Comparison of ENCODE assay signal across 8 cellular contexts in the genomic region with DNA sequence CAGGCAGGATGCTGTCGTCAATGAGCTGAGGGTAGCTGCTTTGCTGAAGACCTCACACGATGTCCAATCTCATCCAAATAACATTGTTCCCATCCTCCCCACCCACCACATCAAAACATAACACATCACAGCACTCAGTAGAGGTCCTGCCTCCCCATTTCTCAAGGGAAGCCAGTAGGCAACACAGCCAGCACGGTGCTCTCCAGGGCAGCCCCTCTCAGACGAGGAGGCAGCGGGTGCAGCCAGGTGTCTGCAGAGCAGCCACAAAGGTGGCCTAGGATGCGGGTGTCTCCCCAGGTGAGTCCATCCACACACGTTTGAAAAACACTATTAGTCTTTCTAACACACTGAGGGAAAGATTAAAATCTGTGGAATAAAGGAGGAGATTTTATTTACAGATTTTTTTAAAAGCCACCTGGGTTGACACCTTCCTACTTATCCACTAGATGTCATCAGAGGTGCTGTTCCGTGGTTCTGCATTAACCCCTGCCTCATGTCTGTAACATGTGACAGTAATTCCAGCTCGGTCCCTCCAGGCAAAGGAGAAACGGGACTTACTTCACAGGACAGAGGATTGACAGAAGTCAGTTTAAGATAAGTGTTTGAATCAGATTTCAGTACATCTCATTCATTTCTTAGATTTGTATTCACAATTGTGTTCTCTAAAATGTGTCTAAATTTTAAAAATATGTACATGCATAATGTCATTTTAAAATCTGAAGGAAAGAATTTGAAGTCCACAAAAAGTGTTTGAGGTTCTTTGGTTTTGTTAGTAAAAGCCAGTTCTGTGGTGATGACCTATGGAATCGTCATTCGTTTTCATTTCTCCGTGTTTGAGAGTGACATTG.
DNase-seq lines count a peak whose midpoint lies in the region; ATAC-seq and TF ChIP-seq lines count a peak whose summit lies in the region.

No MANE protein-coding gene starts in this region.

- H3K4me3 Mint-ChIP-seq in activated T-cell treated with anti-CD3 and anti-CD28 coated beads, Interleukin-2, amount 50 U/mL, for 24 hours = no peak overlapping the region
- no peak overlapping the region for H3K4me3 Mint-ChIP-seq in stimulated activated memory B cell treated with anti-CD40 and anti-IgM and Interleukin-4, amounts not matched to agents 10 μg/mL and 1 μg/mL and 100 μg/mL, for 72 hours

- H3K4me2 ChIP-seq in SU-DHL-6 (ENCODE audit: low read depth, low read length, poor library complexity, severe bottlenecking) = no peak overlapping the region

- no peak overlapping the region for H2AFZ ChIP-seq in SU-DHL-6 (ENCODE audit: low read depth, low read length, severe bottlenecking)

- no peak overlapping the region for H3K9ac ChIP-seq in SU-DHL-6 (ENCODE audit: low read length)

- no peaks in the 10 kb centered on the region for H3K27me3 Mint-ChIP-seq in activated T-cell treated with anti-CD3 and anti-CD28 coated beads, Interleukin-2, amount 50 U/mL, for 24 hours
- no peaks in the 10 kb centered on the region for H3K27me3 Mint-ChIP-seq in stimulated activated memory B cell treated with anti-CD40 and anti-IgM and Interleukin-4, amounts not matched to agents 10 μg/mL and 1 μg/mL and 100 μg/mL, for 72 hours

- no peak overlapping the region for H3K27ac ChIP-seq in SU-DHL-6 (ENCODE audit: low read depth, low read length)

- H3K27me3 ChIP-seq in H7 (ENCODE audit: control insufficient read depth, insufficient read depth, low read length) = no peaks in the 10 kb centered on the region
- H3K27me3 ChIP-seq in SU-DHL-6 (ENCODE audit: low read length) = no peaks in the 10 kb centered on the region

- no peak overlapping the region for H3K4me3 ChIP-seq in H7 (ENCODE audit: insufficient read depth, low read depth, low read length)
- H3K4me3 ChIP-seq in SU-DHL-6 (ENCODE audit: insufficient read depth, low read length, poor library complexity, severe bottlenecking) = no peak overlapping the region

- H3F3A ChIP-seq in SU-DHL-6 (ENCODE audit: insufficient read depth) = no peaks in the 10 kb centered on the region

- H3K9me3 Mint-ChIP-seq in activated T-cell treated with anti-CD3 and anti-CD28 coated beads, Interleukin-2, amount 50 U/mL, for 24 hours = no peaks in the 10 kb centered on the region
- no peaks in the 10 kb centered on the region for H3K9me3 Mint-ChIP-seq in stimulated activated memory B cell treated with anti-CD40 and anti-IgM and Interleukin-4, amounts not matched to agents 10 μg/mL and 1 μg/mL and 100 μg/mL, for 72 hours

- no peak for DNase-seq in activated T-cell treated with anti-CD3 and anti-CD28 coated beads, Interleukin-2, amount 50 U/mL, for 24 hours
- no peak for DNase-seq in activated T-cell treated with anti-CD3 and anti-CD28 coated beads, Interleukin-2, amount 50 U/mL, for 48 hours
- DNase-seq in H7 (peak; percentile 77), NCI-H1092 (lab: John Stamatoyannopoulos, UW) (peak; percentile 62), glomerular visceral epithelial cell (ENCODE audit: extremely low spot score) (peak; percentile 50)
- DNase-seq in stimulated activated CD8-positive, alpha-beta memory T cell treated with anti-CD3 and anti-CD28 coated beads, Interleukin-4, amount 100 ng/mL, for 48 hours = no peak

- no peaks in the 10 kb centered on the region for H3K36me3 ChIP-seq in H7 (replicated peaks; ENCODE audit: control insufficient read depth, insufficient read depth, low read length)
- H3K36me3 ChIP-seq in SU-DHL-6 (ENCODE audit: low read length) = no peaks in the 10 kb centered on the region

- peak overlapping the region; percentile 66 for H3K27ac Mint-ChIP-seq in activated T-cell treated with anti-CD3 and anti-CD28 coated beads, Interleukin-2, amount 50 U/mL, for 24 hours
- no peak overlapping the region for H3K27ac Mint-ChIP-seq in stimulated activated memory B cell treated with anti-CD40 and anti-IgM and Interleukin-4, amounts not matched to agents 10 μg/mL and 1 μg/mL and 100 μg/mL, for 72 hours

- peak; percentile 62 for ATAC-seq in stimulated activated memory B cell treated with anti-CD40 and anti-IgM and Interleukin-4, amounts not matched to agents 10 μg/mL and 1 μg/mL and 100 μg/mL, for 72 hours

- H3K79me2 ChIP-seq in SU-DHL-6 (ENCODE audit: insufficient read depth, low read length) = no peaks in the 10 kb centered on the region

- no peaks in the 10 kb centered on the region for H3K9me3 ChIP-seq in SU-DHL-6 (ENCODE audit: insufficient read depth, low read length)

- peaks cover 35% of the 10 kb centered on the region for H3K4me1 Mint-ChIP-seq in activated T-cell treated with anti-CD3 and anti-CD28 coated beads, Interleukin-2, amount 50 U/mL, for 24 hours (ENCODE audit: low read depth)
- peaks cover under 1% of the 10 kb centered on the region for H3K4me1 Mint-ChIP-seq in stimulated activated memory B cell treated with anti-CD40 and anti-IgM and Interleukin-4, amounts not matched to agents 10 μg/mL and 1 μg/mL and 100 μg/mL, for 72 hours

- H4K20me1 ChIP-seq in SU-DHL-6 (ENCODE audit: low read depth, low read length) = no peaks in the 10 kb centered on the region

- TF ChIP-seq CTCF in SU-DHL-6 (IDR thresholded peaks at IDR 0.05; ENCODE audit: insufficient read depth, low read length, poor library complexity, severe bottlenecking) = peak; percentile 44

- H3K9me2 ChIP-seq in SU-DHL-6 (replicated peaks; ENCODE audit: insufficient read depth, low read length) = no peaks in the 10 kb centered on the region

- peaks cover 24% of the 10 kb centered on the region for H3K36me3 Mint-ChIP-seq in activated T-cell treated with anti-CD3 and anti-CD28 coated beads, Interleukin-2, amount 50 U/mL, for 24 hours (ENCODE audit: low read depth)
- H3K36me3 Mint-ChIP-seq in stimulated activated memory B cell treated with anti-CD40 and anti-IgM and Interleukin-4, amounts not matched to agents 10 μg/mL and 1 μg/mL and 100 μg/mL, for 72 hours = peaks cover under 1% of the 10 kb centered on the region

Comparison
In these comparisons a context has a peak if more than half of its experiments do, and no peak if none do; other contexts are left out.
1. DNase-seq: peak in H7 (single experiment), NCI-H1092 (single experiment) and glomerular visceral epithelial cell (single experiment); none in activated T-cell treated with anti-CD3 and anti-CD28 coated beads, Interleukin-2, amount 50 U/mL, for 24 hours (single experiment), activated T-cell treated with anti-CD3 and anti-CD28 coated beads, Interleukin-2, amount 50 U/mL, for 48 hours (0 of 2) and stimulated activated CD8-positive, alpha-beta memory T cell treated with anti-CD3 and anti-CD28 coated beads, Interleukin-4, amount 100 ng/mL, for 48 hours (single experiment).